Comparison of ENCODE assay signal across 14 cellular contexts in the genomic region with DNA sequence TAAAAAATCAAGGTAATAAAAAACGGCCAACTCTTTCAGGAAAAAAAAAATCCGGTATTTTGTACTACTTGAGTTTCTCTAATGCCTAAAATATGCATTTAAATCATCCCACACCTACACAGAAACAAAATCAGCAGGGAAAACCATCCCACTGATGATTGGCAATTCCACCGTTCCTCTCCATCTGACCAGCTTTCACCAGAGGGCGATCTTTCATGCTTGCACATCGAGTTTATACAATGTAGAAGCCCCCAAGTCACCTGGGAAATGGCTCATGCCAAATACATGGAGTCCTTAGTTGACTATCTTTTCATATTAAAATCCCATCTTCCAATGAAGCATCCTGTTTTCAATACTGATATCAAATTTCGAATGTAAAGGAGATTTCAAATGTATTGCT.
A peak's percentile ranks its signal among the peaks of the same experiment; 100 is the strongest.
DNase-seq lines count a peak whose midpoint lies in the region; FAIRE-seq and TF ChIP-seq lines count a peak whose summit lies in the region.
"Had no signal": no experiment of that assay in that cellular context is flagged by ENCODE, and none has a peak within 500 bp of the region (broad histone marks: within the 10 kb centered on the region; RNA-seq: fewer than 3 reads in every experiment).

No MANE protein-coding gene starts in this region.

- CTCF ChIA-PET in A673 (lab: Charles Lee), result no interaction called here

- H3K36me3 ChIP-seq in A673 (ENCODE audit: insufficient read depth, low read length, poor library complexity, severe bottlenecking), result no peaks in the 10 kb centered on the region
- H3K36me3 ChIP-seq in hepatocyte (replicated peaks; ENCODE audit: insufficient read depth, low read depth), result no peaks in the 10 kb centered on the region

- H3K9me3 ChIP-seq in A673 (ENCODE audit: low read depth, low read length, poor library complexity, severe bottlenecking) (no peaks in the 10 kb centered on the region), hepatocyte (ENCODE audit: low read depth) (no peaks in the 10 kb centered on the region)

- no TSS peak for BruUV-seq in A673 (replicated peaks; lab: Mats Ljungman, UMichigan)

- POLR2A ChIA-PET in A673 (lab: Charles Lee; ENCODE audit: low non-redundant PET), result no interaction called here

- WGBS in hepatocyte (ENCODE audit: low lambda C conversion rate, missing lambda C conversion rate), result 64% methylated on average over 6 of the region's 6 CpGs

- peak; percentile 23 for DNase-seq in A673 (ENCODE audit: low spot score)
- peak; percentile 3 for DNase-seq in SK-N-DZ (ENCODE audit: low spot score)
- no peak for DNase-seq in hepatocyte (ENCODE audit: low spot score)
- no peak for DNase-seq in ecto neural progenitor cell (ENCODE audit: low spot score)
- DNase-seq in HCEC 1CT, result no peak
- no peak for DNase-seq in GM12891 (ENCODE audit: insufficient read length, low spot score)
- no peak for DNase-seq in NCI-H1105 (lab: John Stamatoyannopoulos, UW)
- DNase-seq: activated CD4-positive, alpha-beta T cell treated with anti-CD3 and anti-CD28 coated beads, Interleukin-2, amount 10 ng/mL, durations not matched to agents 7 days and 5 days; CD8-positive, alpha-beta T cell; KG1; NCI-H226 had no signal

- H3K27ac ChIP-seq in A673 (ENCODE audit: low read depth, low read length, poor library complexity, severe bottlenecking) (no peak overlapping the region), hepatocyte (no peak overlapping the region)
- H3K27ac ChIP-seq: coronary artery had no signal

- H4K20me1 ChIP-seq in hepatocyte (ENCODE audit: insufficient read depth, poor library complexity, severe bottlenecking), result no peaks in the 10 kb centered on the region

- no peaks in the 10 kb centered on the region for H3K4me1 ChIP-seq in A673 (ENCODE audit: insufficient read depth, low read length, poor library complexity, severe bottlenecking)
- no peaks in the 10 kb centered on the region for H3K4me1 ChIP-seq in hepatocyte (ENCODE audit: insufficient read depth)

- H2AFZ ChIP-seq in hepatocyte, result no peak overlapping the region

- TF ChIP-seq CTCF in A673 (conservative IDR thresholded peaks at IDR 0.05; ENCODE audit: low read depth, low read length) (peak; percentile 52), GM12873 (IDR thresholded peaks at IDR 0.05; ENCODE audit: insufficient read depth, low read depth, low read length, missing control alignments) (peak; percentile 14), hepatocyte (IDR thresholded peaks at IDR 0.05; ENCODE audit: poor library complexity) (peak; percentile 21)

- FAIRE-seq in GM12891 (lab: Jason Lieb, UNC), result no peak
- FAIRE-seq: frontal cortex had no signal

- TF ChIP-seq POLR2A in GM12891 (IDR thresholded peaks at IDR 0.05; ENCODE audit: low read depth, low read length), result no peak

- no peaks in the 10 kb centered on the region for H3K79me2 ChIP-seq in hepatocyte

- no peak overlapping the region for H3K4me3 ChIP-seq in A673 (ENCODE audit: low read depth, low read length, poor library complexity, severe bottlenecking)
- H3K4me3 ChIP-seq in hepatocyte, result no peak overlapping the region
- H3K4me3 ChIP-seq: coronary artery had no signal

- H3K4me2 ChIP-seq in hepatocyte, result no peak overlapping the region

- intact Hi-C loops in A673 (cut with micrococcal nuclease; ENCODE audit: unreplicated experiment), result no loop called here

- no peaks in the 10 kb centered on the region for H3K9me2 ChIP-seq in hepatocyte (replicated peaks; ENCODE audit: insufficient read depth)

- H3K27me3 ChIP-seq in A673 (replicated peaks; ENCODE audit: insufficient read depth, low read depth, low read length, poor library complexity) (no peaks in the 10 kb centered on the region), hepatocyte (no peaks in the 10 kb centered on the region)

TF ChIP-seq in GM12891, 5 proteins besides CTCF, POLR2A, EP300 and RAD21:
- TF ChIP-seq POLR2AphosphoS5 (IDR thresholded peaks at IDR 0.05; ENCODE audit: low read depth, low read length), result no peak

Comparison
In these comparisons a context has a peak if more than half of its experiments do, and no peak if none do; other contexts are left out.
1. DNase-seq: peak in A673 (single experiment) and SK-N-DZ (single experiment); none in hepatocyte (single experiment), ecto neural progenitor cell (single experiment), HCEC 1CT (single experiment), GM12891 (single experiment) and NCI-H1105 (single experiment).
2. Peak in every context shown above with its lines, with median percentiles within 50 percentile points of each other: CTCF ChIP-seq.